In the genomic region with DNA sequence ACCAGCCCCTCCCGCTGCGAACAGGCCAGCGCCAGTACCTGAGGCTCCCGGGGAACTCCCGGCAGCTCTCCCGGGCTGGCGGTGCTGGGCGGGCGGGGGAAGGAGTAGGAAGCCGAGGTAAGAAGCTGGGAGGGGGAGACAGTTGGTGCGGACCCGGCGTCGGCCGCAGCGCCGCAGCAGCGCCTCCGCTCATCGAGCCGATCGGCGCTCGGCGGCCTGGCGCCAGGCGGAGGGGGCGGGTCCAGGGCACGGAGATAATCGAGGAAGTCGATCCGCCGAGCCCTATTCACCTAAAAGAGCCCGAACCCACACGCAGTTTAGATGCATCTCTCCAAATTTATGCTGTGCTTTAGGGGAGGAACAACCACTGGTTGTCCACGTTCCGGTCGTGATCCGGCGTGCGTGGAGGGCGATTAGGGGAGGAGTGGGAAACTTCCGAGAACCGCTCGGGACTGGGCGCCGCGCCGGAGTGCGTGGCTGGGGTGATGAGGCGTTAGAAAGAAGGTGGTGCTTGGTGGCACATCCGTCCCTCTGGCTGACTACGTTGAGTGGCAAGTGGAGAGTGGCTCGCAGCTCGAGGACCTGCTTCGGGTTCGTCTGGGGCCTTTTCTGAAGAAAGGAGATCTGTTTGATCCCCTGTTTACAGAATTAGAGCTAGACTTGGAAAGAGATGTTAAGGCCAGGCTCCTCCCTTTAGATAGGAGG, we compare ENCODE assay signal across 1 cellular context.
TF ChIP-seq lines count a peak whose summit lies in the region.

A gene with protein sequence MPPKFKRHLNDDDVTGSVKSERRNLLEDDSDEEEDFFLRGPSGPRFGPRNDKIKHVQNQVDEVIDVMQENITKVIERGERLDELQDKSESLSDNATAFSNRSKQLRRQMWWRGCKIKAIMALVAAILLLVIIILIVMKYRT (minus strand): TSS at position 194 of the 705 bp plus-strand sequence. CDS start 3,651 bp downstream, outside the sequence.

TF ChIP-seq in HepG2, 621 proteins besides CTCF, POLR2A, EP300 and RAD21 (continued from another document and continues in another):
- TF ChIP-seq MTA3 (CRISPR knock-in tag; IDR thresholded peaks at IDR 0.05) = no peak
- TF ChIP-seq ZNF230 (CRISPR knock-in tag; IDR thresholded peaks at IDR 0.05) = 0 out of 2 replicates have a peak, but pooled peaks have one; percentile 56
- TF ChIP-seq, protein P1, sequence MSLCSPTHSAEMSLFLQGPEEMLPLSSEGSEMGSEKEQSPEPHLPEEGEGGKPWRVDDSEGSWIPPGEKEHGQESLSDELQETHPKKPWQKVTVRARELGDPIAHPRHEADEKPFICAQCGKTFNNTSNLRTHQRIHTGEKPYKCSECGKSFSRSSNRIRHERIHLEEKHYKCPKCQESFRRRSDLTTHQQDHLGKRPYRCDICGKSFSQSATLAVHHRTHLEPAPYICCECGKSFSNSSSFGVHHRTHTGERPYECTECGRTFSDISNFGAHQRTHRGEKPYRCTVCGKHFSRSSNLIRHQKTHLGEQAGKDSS (CRISPR knock-in tag; IDR thresholded peaks at IDR 0.05; ENCODE audit: borderline replicate concordance, low read depth) = no peak
- TF ChIP-seq ZNF235 (CRISPR knock-in tag; IDR thresholded peaks at IDR 0.05; ENCODE audit: borderline replicate concordance) = no peak
- no peak for TF ChIP-seq BRCA1 (CRISPR knock-in tag; IDR thresholded peaks at IDR 0.05)
- TF ChIP-seq HCFC1 (IDR thresholded peaks at IDR 0.05; ENCODE audit: low read depth, low read length) = peak; percentile 64
- TF ChIP-seq ZNF350 (CRISPR knock-in tag; IDR thresholded peaks at IDR 0.05; ENCODE audit: borderline replicate concordance, low read depth) = peak; percentile 70; the same call in 1 of the 2 replicates
- TF ChIP-seq, protein P2, sequence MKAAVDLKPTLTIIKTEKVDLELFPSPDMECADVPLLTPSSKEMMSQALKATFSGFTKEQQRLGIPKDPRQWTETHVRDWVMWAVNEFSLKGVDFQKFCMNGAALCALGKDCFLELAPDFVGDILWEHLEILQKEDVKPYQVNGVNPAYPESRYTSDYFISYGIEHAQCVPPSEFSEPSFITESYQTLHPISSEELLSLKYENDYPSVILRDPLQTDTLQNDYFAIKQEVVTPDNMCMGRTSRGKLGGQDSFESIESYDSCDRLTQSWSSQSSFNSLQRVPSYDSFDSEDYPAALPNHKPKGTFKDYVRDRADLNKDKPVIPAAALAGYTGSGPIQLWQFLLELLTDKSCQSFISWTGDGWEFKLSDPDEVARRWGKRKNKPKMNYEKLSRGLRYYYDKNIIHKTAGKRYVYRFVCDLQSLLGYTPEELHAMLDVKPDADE (CRISPR knock-in tag; IDR thresholded peaks at IDR 0.05) = no peak
- TF ChIP-seq MTF1 (CRISPR knock-in tag; IDR thresholded peaks at IDR 0.05) = no peak
- 0 out of 2 replicates have a peak, but pooled peaks have one; percentile 19 for TF ChIP-seq ZNF878 (CRISPR knock-in tag; IDR thresholded peaks at IDR 0.05)
- TF ChIP-seq ZSCAN30 (CRISPR knock-in tag; IDR thresholded peaks at IDR 0.05) = no peak
- TF ChIP-seq, protein P3, sequence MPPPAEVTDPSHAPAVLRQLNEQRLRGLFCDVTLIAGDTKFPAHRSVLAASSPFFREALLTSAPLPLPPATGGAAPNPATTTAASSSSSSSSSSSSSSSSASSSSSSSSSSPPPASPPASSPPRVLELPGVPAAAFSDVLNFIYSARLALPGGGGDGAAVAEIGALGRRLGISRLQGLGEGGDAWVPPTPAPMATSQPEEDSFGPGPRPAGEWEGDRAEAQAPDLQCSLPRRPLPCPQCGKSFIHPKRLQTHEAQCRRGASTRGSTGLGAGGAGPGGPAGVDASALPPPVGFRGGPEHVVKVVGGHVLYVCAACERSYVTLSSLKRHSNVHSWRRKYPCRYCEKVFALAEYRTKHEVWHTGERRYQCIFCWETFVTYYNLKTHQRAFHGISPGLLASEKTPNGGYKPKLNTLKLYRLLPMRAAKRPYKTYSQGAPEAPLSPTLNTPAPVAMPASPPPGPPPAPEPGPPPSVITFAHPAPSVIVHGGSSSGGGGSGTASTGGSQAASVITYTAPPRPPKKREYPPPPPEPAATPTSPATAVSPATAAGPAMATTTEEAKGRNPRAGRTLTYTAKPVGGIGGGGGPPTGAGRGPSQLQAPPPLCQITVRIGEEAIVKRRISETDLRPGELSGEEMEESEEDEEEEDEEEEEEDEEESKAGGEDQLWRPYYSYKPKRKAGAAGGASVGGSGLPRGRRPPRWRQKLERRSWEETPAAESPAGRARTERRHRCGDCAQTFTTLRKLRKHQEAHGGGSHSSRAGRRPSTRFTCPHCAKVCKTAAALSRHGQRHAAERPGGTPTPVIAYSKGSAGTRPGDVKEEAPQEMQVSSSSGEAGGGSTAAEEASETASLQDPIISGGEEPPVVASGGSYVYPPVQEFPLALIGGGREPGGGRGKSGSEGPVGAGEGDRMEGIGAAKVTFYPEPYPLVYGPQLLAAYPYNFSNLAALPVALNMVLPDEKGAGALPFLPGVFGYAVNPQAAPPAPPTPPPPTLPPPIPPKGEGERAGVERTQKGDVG (CRISPR knock-in tag; IDR thresholded peaks at IDR 0.05; ENCODE audit: borderline replicate concordance) = no peak
- TF ChIP-seq ZNF101 (CRISPR knock-in tag; IDR thresholded peaks at IDR 0.05; ENCODE audit: borderline replicate concordance, low read depth) = no peak
- TF ChIP-seq, protein P4, sequence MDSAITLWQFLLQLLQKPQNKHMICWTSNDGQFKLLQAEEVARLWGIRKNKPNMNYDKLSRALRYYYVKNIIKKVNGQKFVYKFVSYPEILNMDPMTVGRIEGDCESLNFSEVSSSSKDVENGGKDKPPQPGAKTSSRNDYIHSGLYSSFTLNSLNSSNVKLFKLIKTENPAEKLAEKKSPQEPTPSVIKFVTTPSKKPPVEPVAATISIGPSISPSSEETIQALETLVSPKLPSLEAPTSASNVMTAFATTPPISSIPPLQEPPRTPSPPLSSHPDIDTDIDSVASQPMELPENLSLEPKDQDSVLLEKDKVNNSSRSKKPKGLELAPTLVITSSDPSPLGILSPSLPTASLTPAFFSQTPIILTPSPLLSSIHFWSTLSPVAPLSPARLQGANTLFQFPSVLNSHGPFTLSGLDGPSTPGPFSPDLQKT (CRISPR knock-in tag; IDR thresholded peaks at IDR 0.05; ENCODE audit: borderline replicate concordance) = no peak
- TF ChIP-seq ZNF619 (CRISPR knock-in tag; IDR thresholded peaks at IDR 0.05) = peak; percentile 86
- TF ChIP-seq MYC (CRISPR knock-in tag; IDR thresholded peaks at IDR 0.05; ENCODE audit: borderline replicate concordance) = peak; percentile 84
- no peak for TF ChIP-seq RCOR2 (CRISPR knock-in tag; IDR thresholded peaks at IDR 0.05)
- no peak for TF ChIP-seq ZNF460 (CRISPR knock-in tag; IDR thresholded peaks at IDR 0.05; ENCODE audit: borderline replicate concordance)
- TF ChIP-seq ZNF20 (CRISPR knock-in tag; IDR thresholded peaks at IDR 0.05) = no peak
- no peak for TF ChIP-seq SP140L (CRISPR knock-in tag; IDR thresholded peaks at IDR 0.05; ENCODE audit: borderline replicate concordance)
- TF ChIP-seq, protein P5, sequence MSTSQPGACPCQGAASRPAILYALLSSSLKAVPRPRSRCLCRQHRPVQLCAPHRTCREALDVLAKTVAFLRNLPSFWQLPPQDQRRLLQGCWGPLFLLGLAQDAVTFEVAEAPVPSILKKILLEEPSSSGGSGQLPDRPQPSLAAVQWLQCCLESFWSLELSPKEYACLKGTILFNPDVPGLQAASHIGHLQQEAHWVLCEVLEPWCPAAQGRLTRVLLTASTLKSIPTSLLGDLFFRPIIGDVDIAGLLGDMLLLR (CRISPR knock-in tag; IDR thresholded peaks at IDR 0.05) = no peak
- TF ChIP-seq ZNF564 (CRISPR knock-in tag; IDR thresholded peaks at IDR 0.05) = 0 out of 2 replicates have a peak, but pooled peaks have one; percentile 37
- no peak for TF ChIP-seq PHB2 (IDR thresholded peaks at IDR 0.05; ENCODE audit: partially characterized antibody)
- TF ChIP-seq, protein P6, sequence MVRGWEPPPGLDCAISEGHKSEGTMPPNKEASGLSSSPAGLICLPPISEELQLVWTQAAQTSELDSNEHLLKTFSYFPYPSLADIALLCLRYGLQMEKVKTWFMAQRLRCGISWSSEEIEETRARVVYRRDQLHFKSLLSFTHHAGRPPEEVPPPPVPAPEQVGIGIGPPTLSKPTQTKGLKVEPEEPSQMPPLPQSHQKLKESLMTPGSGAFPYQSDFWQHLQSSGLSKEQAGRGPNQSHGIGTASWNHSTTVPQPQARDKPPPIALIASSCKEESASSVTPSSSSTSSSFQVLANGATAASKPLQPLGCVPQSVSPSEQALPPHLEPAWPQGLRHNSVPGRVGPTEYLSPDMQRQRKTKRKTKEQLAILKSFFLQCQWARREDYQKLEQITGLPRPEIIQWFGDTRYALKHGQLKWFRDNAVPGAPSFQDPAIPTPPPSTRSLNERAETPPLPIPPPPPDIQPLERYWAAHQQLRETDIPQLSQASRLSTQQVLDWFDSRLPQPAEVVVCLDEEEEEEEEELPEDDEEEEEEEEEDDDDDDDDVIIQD (CRISPR knock-in tag; IDR thresholded peaks at IDR 0.05; ENCODE audit: low read depth) = peak; percentile 40; the same call in 1 of the 2 replicates
- TF ChIP-seq, protein P7, sequence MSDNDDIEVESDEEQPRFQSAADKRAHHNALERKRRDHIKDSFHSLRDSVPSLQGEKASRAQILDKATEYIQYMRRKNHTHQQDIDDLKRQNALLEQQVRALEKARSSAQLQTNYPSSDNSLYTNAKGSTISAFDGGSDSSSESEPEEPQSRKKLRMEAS (IDR thresholded peaks at IDR 0.05) = peak; percentile 76; the same call in 1 of the 2 replicates
- TF ChIP-seq ZNF563 (CRISPR knock-in tag; IDR thresholded peaks at IDR 0.05) = peak; percentile 78
- no peak for TF ChIP-seq TEAD3 (CRISPR knock-in tag; optimal IDR thresholded peaks at IDR 0.05; ENCODE audit: borderline replicate concordance)
- TF ChIP-seq, protein P8, sequence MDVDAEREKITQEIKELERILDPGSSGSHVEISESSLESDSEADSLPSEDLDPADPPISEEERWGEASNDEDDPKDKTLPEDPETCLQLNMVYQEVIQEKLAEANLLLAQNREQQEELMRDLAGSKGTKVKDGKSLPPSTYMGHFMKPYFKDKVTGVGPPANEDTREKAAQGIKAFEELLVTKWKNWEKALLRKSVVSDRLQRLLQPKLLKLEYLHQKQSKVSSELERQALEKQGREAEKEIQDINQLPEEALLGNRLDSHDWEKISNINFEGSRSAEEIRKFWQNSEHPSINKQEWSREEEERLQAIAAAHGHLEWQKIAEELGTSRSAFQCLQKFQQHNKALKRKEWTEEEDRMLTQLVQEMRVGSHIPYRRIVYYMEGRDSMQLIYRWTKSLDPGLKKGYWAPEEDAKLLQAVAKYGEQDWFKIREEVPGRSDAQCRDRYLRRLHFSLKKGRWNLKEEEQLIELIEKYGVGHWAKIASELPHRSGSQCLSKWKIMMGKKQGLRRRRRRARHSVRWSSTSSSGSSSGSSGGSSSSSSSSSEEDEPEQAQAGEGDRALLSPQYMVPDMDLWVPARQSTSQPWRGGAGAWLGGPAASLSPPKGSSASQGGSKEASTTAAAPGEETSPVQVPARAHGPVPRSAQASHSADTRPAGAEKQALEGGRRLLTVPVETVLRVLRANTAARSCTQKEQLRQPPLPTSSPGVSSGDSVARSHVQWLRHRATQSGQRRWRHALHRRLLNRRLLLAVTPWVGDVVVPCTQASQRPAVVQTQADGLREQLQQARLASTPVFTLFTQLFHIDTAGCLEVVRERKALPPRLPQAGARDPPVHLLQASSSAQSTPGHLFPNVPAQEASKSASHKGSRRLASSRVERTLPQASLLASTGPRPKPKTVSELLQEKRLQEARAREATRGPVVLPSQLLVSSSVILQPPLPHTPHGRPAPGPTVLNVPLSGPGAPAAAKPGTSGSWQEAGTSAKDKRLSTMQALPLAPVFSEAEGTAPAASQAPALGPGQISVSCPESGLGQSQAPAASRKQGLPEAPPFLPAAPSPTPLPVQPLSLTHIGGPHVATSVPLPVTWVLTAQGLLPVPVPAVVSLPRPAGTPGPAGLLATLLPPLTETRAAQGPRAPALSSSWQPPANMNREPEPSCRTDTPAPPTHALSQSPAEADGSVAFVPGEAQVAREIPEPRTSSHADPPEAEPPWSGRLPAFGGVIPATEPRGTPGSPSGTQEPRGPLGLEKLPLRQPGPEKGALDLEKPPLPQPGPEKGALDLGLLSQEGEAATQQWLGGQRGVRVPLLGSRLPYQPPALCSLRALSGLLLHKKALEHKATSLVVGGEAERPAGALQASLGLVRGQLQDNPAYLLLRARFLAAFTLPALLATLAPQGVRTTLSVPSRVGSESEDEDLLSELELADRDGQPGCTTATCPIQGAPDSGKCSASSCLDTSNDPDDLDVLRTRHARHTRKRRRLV (CRISPR knock-in tag; IDR thresholded peaks at IDR 0.05) = no peak
- peak; percentile 18; the same call in 1 of the 2 replicates for TF ChIP-seq ZMYM2 (CRISPR knock-in tag; IDR thresholded peaks at IDR 0.05)
- TF ChIP-seq ZNF207 (IDR thresholded peaks at IDR 0.05; ENCODE audit: borderline replicate concordance) = no peak
- TF ChIP-seq ZNF292 (CRISPR knock-in tag; IDR thresholded peaks at IDR 0.05; ENCODE audit: borderline replicate concordance, low read depth) = no peak
- peak; percentile 87 for TF ChIP-seq THAP11 (CRISPR knock-in tag; IDR thresholded peaks at IDR 0.05)
- TF ChIP-seq, protein P9, sequence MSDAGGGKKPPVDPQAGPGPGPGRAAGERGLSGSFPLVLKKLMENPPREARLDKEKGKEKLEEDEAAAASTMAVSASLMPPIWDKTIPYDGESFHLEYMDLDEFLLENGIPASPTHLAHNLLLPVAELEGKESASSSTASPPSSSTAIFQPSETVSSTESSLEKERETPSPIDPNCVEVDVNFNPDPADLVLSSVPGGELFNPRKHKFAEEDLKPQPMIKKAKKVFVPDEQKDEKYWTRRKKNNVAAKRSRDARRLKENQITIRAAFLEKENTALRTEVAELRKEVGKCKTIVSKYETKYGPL (CRISPR knock-in tag; IDR thresholded peaks at IDR 0.05) = no peak
- TF ChIP-seq ZNF562 (CRISPR knock-in tag; IDR thresholded peaks at IDR 0.05; ENCODE audit: borderline replicate concordance) = no peak
- no peak for TF ChIP-seq FOXM1 (CRISPR knock-in tag; IDR thresholded peaks at IDR 0.05)
